29 cellular contexts compared by ENCODE assay signal in the genomic region with DNA sequence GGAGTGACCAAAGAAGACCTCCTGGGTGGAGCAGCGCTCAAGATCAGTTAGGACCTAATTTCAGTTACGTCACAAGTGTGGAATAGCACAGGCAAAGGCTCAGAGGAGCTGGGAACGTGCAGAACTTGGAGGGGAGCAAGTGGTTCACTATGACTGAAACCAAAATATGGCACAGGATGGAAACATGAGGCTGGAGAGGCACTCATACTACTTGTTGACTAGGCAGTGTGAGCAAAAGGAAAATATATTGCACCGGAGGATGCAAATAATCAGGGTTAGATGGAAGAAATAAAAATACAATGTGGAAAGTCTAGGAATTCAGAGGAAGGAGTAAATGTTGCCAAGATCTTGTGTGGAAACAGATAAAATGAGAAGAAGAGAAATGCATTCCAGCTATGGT.
"Had no signal": no experiment of that assay in that cellular context is flagged by ENCODE, and none has a peak within 500 bp of the region (broad histone marks: within the 10 kb centered on the region; RNA-seq: fewer than 3 reads in every experiment).

No MANE protein-coding gene starts in this region.

- H3K27me3 Mint-ChIP-seq: activated CD4-positive, alpha-beta T cell treated with anti-CD3 and anti-CD28 coated beads for 36 hours; activated naive CD8-positive, alpha-beta T cell treated with anti-CD3 and anti-CD28 coated beads, Interleukin-2, amount 10 ng/mL, durations not matched to agents 7 days and 5 days; activated T-cell treated with anti-CD3 and anti-CD28 coated beads, Interleukin-2, amount 50 U/mL, for 24 hours had no signal

- H3K27ac Mint-ChIP-seq: activated B cell treated with CpG ODN at 0.5 μM for 24 hours; activated CD4-positive, alpha-beta memory T cell treated with anti-CD3 and anti-CD28 coated beads, Interleukin-2, amount 10 ng/mL, durations not matched to agents 7 days and 5 days; activated CD4-positive, alpha-beta T cell treated with anti-CD3 and anti-CD28 coated beads for 36 hours; activated CD4-positive, alpha-beta T cell treated with anti-CD3 and anti-CD28 coated beads, Interleukin-2, amount 10 ng/mL, durations not matched to agents 24 days and 14 days; activated naive CD4-positive, alpha-beta T cell treated with anti-CD3 and anti-CD28 coated beads, Interleukin-2, amount 10 ng/mL, durations not matched to agents 7 days and 5 days; activated naive CD4-positive, alpha-beta T cell treated with anti-CD3 and anti-CD28 coated beads, Interleukin-2, amount 50 U/mL, for 72 hours; activated naive CD8-positive, alpha-beta T cell treated with anti-CD3 and anti-CD28 coated beads, Interleukin-2, amount 10 ng/mL, durations not matched to agents 7 days and 5 days; activated T-cell treated with anti-CD3 and anti-CD28 coated beads, Interleukin-2, amount 50 U/mL, for 24 hours; activated T-cell treated with anti-CD3 and anti-CD28 coated beads, Interleukin-2, amount 50 U/mL, for 72 hours; T-helper 17 cell; T-helper 2 cell treated with Interferon-gamma antibody and Interleukin-4, amounts not matched to agents 5 μg/mL and 100 μg/mL, for 36 hours had no signal

- H3K9me3 ChIP-seq: esophagus muscularis mucosa, gastroesophageal sphincter had no signal

- H3K27ac ChIP-seq: esophagus muscularis mucosa, gastroesophageal sphincter, WERI-Rb-1 had no signal

- H3K36me3 ChIP-seq: esophagus muscularis mucosa, gastroesophageal sphincter had no signal

- H3K4me3 Mint-ChIP-seq: activated B cell treated with CpG ODN at 0.5 μM for 24 hours; activated CD4-positive, alpha-beta memory T cell treated with anti-CD3 and anti-CD28 coated beads, Interleukin-2, amount 10 ng/mL, durations not matched to agents 7 days and 5 days; activated CD4-positive, alpha-beta T cell treated with anti-CD3 and anti-CD28 coated beads for 36 hours; activated CD4-positive, alpha-beta T cell treated with anti-CD3 and anti-CD28 coated beads, Interleukin-2, amount 10 ng/mL, durations not matched to agents 24 days and 14 days; activated naive CD4-positive, alpha-beta T cell treated with anti-CD3 and anti-CD28 coated beads, Interleukin-2, amount 10 ng/mL, durations not matched to agents 7 days and 5 days; activated naive CD8-positive, alpha-beta T cell treated with anti-CD3 and anti-CD28 coated beads, Interleukin-2, amount 10 ng/mL, durations not matched to agents 7 days and 5 days; activated T-cell treated with anti-CD3 and anti-CD28 coated beads, Interleukin-2, amount 50 U/mL, for 24 hours; activated T-cell treated with anti-CD3 and anti-CD28 coated beads, Interleukin-2, amount 50 U/mL, for 72 hours; T-helper 17 cell; T-helper 2 cell treated with Interferon-gamma antibody and Interleukin-4, amounts not matched to agents 5 μg/mL and 100 μg/mL, for 36 hours had no signal

- H3K4me1 Mint-ChIP-seq: activated B cell treated with CpG ODN at 0.5 μM for 24 hours; activated CD4-positive, alpha-beta memory T cell treated with anti-CD3 and anti-CD28 coated beads, Interleukin-2, amount 10 ng/mL, durations not matched to agents 7 days and 5 days; activated CD4-positive, alpha-beta T cell treated with anti-CD3 and anti-CD28 coated beads for 36 hours; activated CD4-positive, alpha-beta T cell treated with anti-CD3 and anti-CD28 coated beads, Interleukin-2, amount 10 ng/mL, durations not matched to agents 24 days and 14 days; activated naive CD4-positive, alpha-beta T cell treated with anti-CD3 and anti-CD28 coated beads, Interleukin-2, amount 10 ng/mL, durations not matched to agents 7 days and 5 days; activated naive CD8-positive, alpha-beta T cell treated with anti-CD3 and anti-CD28 coated beads, Interleukin-2, amount 10 ng/mL, durations not matched to agents 7 days and 5 days had no signal

- H3K36me3 Mint-ChIP-seq: activated naive CD4-positive, alpha-beta T cell treated with anti-CD3 and anti-CD28 coated beads, Interleukin-2, amount 10 ng/mL, durations not matched to agents 7 days and 5 days; activated naive CD4-positive, alpha-beta T cell treated with anti-CD3 and anti-CD28 coated beads, Interleukin-2, amount 50 U/mL, for 72 hours; activated naive CD8-positive, alpha-beta T cell treated with anti-CD3 and anti-CD28 coated beads, Interleukin-2, amount 10 ng/mL, durations not matched to agents 7 days and 5 days had no signal

- H3K27me3 ChIP-seq: esophagus muscularis mucosa, gastroesophageal sphincter had no signal

- H3K4me3 ChIP-seq: esophagus muscularis mucosa, gastroesophageal sphincter had no signal

- DNase-seq: activated B cell treated with CpG ODN at 0.5 μM for 24 hours; activated CD4-positive, alpha-beta memory T cell treated with anti-CD3 and anti-CD28 coated beads, Interleukin-2, amount 10 ng/mL, durations not matched to agents 7 days and 5 days; activated CD4-positive, alpha-beta T cell treated with anti-CD3 and anti-CD28 coated beads for 36 hours; activated CD4-positive, alpha-beta T cell treated with anti-CD3 and anti-CD28 coated beads, Interleukin-2, amount 10 ng/mL, durations not matched to agents 24 days and 14 days; activated CD4-positive, CD25-positive, alpha-beta regulatory T cell treated with anti-CD3 and anti-CD28 coated beads, Interleukin-2, amount 50 U/mL, for 72 hours; activated CD8-positive, alpha-beta memory T cell treated with anti-CD3 and anti-CD28 coated beads, Interleukin-2, amount 50 U/mL, for 48 hours; activated gamma-delta T cell; activated naive CD4-positive, alpha-beta T cell; activated naive CD4-positive, alpha-beta T cell treated with anti-CD3 and anti-CD28 coated beads, Interleukin-2, amount 10 ng/mL, durations not matched to agents 7 days and 5 days; activated naive CD8-positive, alpha-beta T cell treated with anti-CD3 and anti-CD28 coated beads, Interleukin-2, amount 10 ng/mL, durations not matched to agents 7 days and 5 days; activated T-cell treated with anti-CD3 and anti-CD28 coated beads for 4 hours; activated T-cell treated with anti-CD3 and anti-CD28 coated beads, Interleukin-2, amount 50 U/mL, for 24 hours; activated T-cell treated with anti-CD3 and anti-CD28 coated beads, Interleukin-2, amount 50 U/mL, for 72 hours; amniotic stem cell; anterior cingulate cortex; caudate nucleus; cortex of kidney; dermis blood vessel endothelial cell; effector memory CD4-positive, alpha-beta T cell; erythroblast; foreskin melanocyte; T-helper 1 cell; T-helper 17 cell; T1000; WERI-Rb-1 had no signal
